ENCODE assay signal across 19 cellular contexts in the genomic region with DNA sequence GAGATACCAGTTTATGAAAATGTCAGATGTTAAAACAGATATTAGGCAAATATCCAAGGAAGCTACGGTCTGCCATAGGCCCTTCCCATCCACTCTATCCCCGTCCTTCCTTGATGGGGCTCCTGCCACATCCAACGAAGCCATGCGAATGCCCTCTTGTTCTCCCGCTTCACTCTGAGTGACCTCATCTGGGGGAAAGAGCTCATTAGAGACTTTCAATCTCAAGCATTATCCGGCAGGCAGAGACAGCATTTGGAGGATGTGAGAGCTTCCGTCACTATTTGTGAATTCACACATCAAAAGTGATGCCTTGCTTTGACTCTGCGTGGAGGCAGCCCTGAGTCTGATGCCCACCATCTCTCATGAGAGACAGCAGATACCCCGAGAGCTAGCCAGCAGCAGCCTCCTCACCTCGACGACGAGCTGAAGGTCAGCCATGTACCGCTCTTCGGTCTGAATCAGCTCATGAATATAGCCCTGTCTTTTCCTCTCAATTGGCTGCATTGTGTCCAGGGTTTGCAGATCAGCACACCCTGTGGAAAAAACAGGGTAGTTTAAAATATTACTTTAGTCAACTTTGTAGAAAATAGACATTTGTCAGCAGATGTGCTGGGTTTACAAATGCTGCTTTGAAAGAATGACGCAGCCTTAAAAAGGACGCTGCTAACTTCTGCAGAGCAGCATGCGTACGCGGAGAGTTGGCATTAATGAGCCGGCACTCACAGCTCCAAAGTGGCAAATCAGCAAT. TPM values are rescaled to one million over a fixed set of nuclear protein-coding genes. Genes with fewer than 3 reads are reported as not detected.
DNase-seq lines count a peak whose midpoint lies in the region; ATAC-seq lines count a peak whose summit lies in the region.
"Had no signal": no experiment of that assay in that cellular context is flagged by ENCODE, and none has a peak within 500 bp of the region (broad histone marks: within the 10 kb centered on the region; RNA-seq: fewer than 3 reads in every experiment).

No MANE protein-coding gene starts in this region.

- DNase-seq in RPMI7951 (ENCODE audit: low read depth) (peak; percentile 20), caudate nucleus (lab: John Stamatoyannopoulos, UW) (peak in 7 of 61 donors; percentile 13 to 44 (median 23)), middle frontal gyrus (ENCODE audit: extremely low spot score, low spot score) (peak; percentile 13), NCI-H524 treated with DMSO at 0.1 percent for 48 hours (lab: John Stamatoyannopoulos, UW) (no peak)
- DNase-seq: COR-L47; Karpas-422; MM.1S; NCI-H1105; NCI-H1694 treated with DMSO at 0.1 percent for 48 hours; NCI-H2171 treated with DMSO at 0.1 percent for 48 hours; NCI-H524; NK-92 treated with Interleukin-12 subunit alpha and Interleukin-12 subunit beta, amount 100 ng/mL, for 24 hours; OCI-M1; SJCRH30 had no signal

- peak overlapping the region; percentile 74 for H3K27ac ChIP-seq in caudate nucleus (ENCODE audit: low read depth, low read length)
- H3K27ac ChIP-seq in temporal lobe (ENCODE audit: low read depth, low read length), result peak overlapping the region; percentile 90
- H3K27ac ChIP-seq: BLaER1 treated with 17β-estradiol and CSF1 and Interleukin-3, amounts not matched to agents 10 nM and 100 nM; RWPE1; SJCRH30 had no signal

- ATAC-seq in HG02798 (IDR thresholded peaks at IDR 0.05; ENCODE audit: poor library complexity, unreplicated experiment) (no peak), GM21360 (IDR thresholded peaks at IDR 0.05; ENCODE audit: unreplicated experiment) (no peak)

RNA-seq across cellular contexts. Expression of gene FAM228A, which starts 45.9 kb away (rescaled TPM):
- total RNA-seq in RPMI7951 (2014; rRNA removed; shearing (Covaris generic)), result 0.29 and 0.36 TPM in 2 replicates
- total RNA-seq in temporal lobe, result 3.7 TPM
- total RNA-seq: SJCRH30 had no signal
